ENCODE assay signal across 32 cellular contexts in the genomic region with DNA sequence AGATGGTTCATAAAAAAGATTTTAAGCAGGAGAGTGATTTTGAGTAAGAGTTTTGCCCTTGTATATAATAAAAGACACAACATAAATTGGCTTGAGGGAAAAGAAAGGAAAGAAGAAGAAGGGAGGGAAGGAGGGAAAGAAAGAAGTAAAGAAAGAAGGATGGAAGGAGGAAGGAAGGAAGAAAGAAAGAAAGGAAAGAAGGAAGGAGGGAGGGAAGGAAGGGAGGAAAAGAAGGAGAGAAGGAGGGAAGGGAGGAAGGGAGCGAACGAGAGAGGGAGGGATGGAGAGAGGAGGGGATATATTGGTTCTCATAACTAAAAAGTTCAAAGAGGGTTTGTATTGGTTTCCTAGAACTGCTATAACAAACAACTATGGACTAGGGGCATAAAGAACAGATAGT.
"Had no signal": no experiment of that assay in that cellular context is flagged by ENCODE, and none has a peak within 500 bp of the region (broad histone marks: within the 10 kb centered on the region; RNA-seq: fewer than 3 reads in every experiment).

No MANE protein-coding gene starts in this region.

- H3K9me3 ChIP-seq: MG63 had no signal

- H3K36me3 ChIP-seq: MG63 had no signal

- H3K4me3 ChIP-seq: MG63 had no signal

- DNase-seq: Kasumi-1, MG63, MM.1S, MV-4-11, NCI-H1048, NCI-H1092, NCI-H1092 treated with DMSO at 0.1 percent for 48 hours, NCI-H1105, NCI-H1105 treated with DMSO at 0.1 percent for 48 hours, NCI-H1417, NCI-H1417 treated with DMSO at 0.1 percent for 48 hours, NCI-H1436, NCI-H1436 treated with DMSO at 0.1 percent for 48 hours, NCI-H146, NCI-H1694, NCI-H1694 treated with DMSO at 0.1 percent for 48 hours, NCI-H187, NCI-H187 treated with DMSO at 0.1 percent for 48 hours, NCI-H1930, NCI-H2029, NCI-H2081, NCI-H2081 treated with DMSO at 0.1 percent for 48 hours, NCI-H2107, NCI-H2171, NCI-H2227 treated with DMSO at 0.1 percent for 48 hours, NCI-H226, NCI-H345, NCI-H446, NCI-H446 treated with DMSO at 0.1 percent for 48 hours, NCI-H510A, NCI-H510A treated with DMSO at 0.1 percent for 48 hours, NCI-H524 treated with DMSO at 0.1 percent for 48 hours had no signal
